1 cellular context compared by ENCODE assay signal in the genomic region with DNA sequence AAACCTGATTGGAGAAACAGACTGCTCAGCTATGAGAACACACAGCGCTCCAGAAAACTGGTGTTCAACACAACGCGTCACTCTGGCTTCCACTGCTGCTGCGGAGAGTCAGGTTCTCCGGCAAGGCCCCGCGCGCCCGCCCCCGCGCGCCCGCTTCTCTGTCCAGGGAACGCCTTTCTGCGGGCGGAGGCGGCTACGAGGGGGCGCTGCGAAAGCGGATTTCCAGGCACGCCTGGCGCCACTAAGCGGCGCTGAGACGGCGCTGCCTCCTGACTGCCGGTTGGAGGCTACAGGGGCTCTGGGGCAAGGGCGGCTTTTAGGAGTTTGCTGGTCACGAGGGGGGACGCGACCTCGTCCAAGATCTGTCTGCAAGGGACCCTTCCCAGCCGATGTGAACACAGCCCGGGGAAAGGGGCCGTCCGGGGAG.
TF ChIP-seq lines count a peak whose summit lies in the region.

No MANE protein-coding gene starts in this region.

TF ChIP-seq in H1, 55 proteins besides CTCF, POLR2A, EP300 and RAD21:
- peak; percentile 36; the same call in 1 of the 2 replicates for TF ChIP-seq EGR1 (IDR thresholded peaks at IDR 0.05; ENCODE audit: borderline replicate concordance, low read depth, low read length)
